In the genomic region with DNA sequence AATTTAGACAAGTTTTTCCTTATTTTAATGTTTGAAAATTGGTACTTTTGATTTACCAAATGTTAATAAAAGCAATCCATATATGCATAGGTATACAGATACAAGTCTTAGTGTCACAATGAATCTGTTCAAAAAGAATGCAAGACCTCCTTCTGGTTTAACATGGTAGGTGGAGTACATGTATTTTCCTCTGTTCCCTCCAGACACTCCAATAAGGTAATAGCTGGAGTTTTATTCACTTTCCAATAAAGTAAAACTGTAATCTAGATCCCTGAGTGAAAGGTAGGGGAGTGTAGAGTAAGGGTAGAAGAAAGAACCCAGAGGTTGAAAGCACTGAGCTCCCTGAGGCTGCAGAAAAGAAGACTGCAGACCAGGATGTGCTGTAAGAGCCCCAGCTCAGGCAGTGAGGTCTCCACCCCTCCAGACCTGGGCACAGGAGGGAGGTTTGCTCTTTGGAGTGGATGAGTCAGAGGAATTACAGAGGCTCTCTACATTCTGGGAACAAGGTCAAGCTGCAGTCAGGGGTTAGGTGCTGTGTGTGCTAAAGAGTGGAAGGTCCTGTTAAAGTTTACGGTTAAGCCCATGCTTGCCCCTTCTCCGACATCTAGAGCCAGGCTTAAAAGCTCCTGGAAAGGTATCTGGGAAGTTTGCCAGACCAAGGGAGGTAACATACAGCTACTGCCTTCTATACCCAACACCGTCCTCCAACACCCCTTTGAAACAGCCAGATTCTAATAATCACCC, we compare ENCODE assay signal across 8 cellular contexts. TPM values are rescaled to one million over a fixed set of nuclear protein-coding genes. Genes with fewer than 3 reads are reported as not detected.
DNase-seq lines count a peak whose midpoint lies in the region; ATAC-seq, FAIRE-seq and TF ChIP-seq lines count a peak whose summit lies in the region.

No MANE protein-coding gene starts in this region.

- no peaks in the 10 kb centered on the region for H3K9me3 ChIP-seq in CD8-positive, alpha-beta memory T cell (ENCODE audit: low read length)
- no peaks in the 10 kb centered on the region for H3K9me3 ChIP-seq in astrocyte (ENCODE audit: insufficient read depth, low read depth, low read length)
- H3K9me3 ChIP-seq in HepG2 (ENCODE audit: low read length): 0 out of 2 replicates have a peak, but pooled peaks cover 7% of the 10 kb centered on the region

- TF ChIP-seq EP300 in HepG2 (IDR thresholded peaks at IDR 0.05; ENCODE audit: low read depth in 2 of 2, low read length in 2 of 2): 0 out of 4 replicates have a peak, but pooled peaks of 1 of the 2 experiments have one; percentile 30
- no peak for TF ChIP-seq EP300 in HepG2 (CRISPR knock-in tag; IDR thresholded peaks at IDR 0.05; ENCODE audit: borderline replicate concordance)

- POLR2A ChIA-PET in CD8-positive, alpha-beta memory T cell (lab: Charles Lee): interaction anchor here (1.2 kb wide), 1 partner anchor 22 kb away, joined by 3 read pairs; no protein-coding TSS in a partner anchor
- POLR2A ChIA-PET in HepG2 (lab: Yijun Ruan, JAX): interaction anchor here (1.1 kb wide), 2 partner anchors 21 to 27 kb away, joined by 6 to 10 read pairs; a partner anchor contains a TSS

- in situ Hi-C loops in HepG2 (cut with HindIII; ENCODE audit: extremely low pct_ligation_motif_present, low pct_unique_long_range_greater_than_20kb): no loop called here

- H3K36me3 ChIP-seq in CD8-positive, alpha-beta memory T cell (ENCODE audit: insufficient read depth, low read length): peaks cover 24% of the 10 kb centered on the region
- H3K36me3 ChIP-seq in astrocyte (ENCODE audit: insufficient read depth, low read length) (no peaks in the 10 kb centered on the region), HepG2 (replicated peaks in 1 of 2; ENCODE audit: control insufficient read depth in 1 of 2, insufficient read depth in 2 of 2, low read length in 2 of 2) (no peaks in the 10 kb centered on the region)

- H3K9me3 Mint-ChIP-seq in CD8-positive, alpha-beta memory T cell: peaks cover 0 to 4% (median 0%) of the 10 kb centered on the region in 5 donors
- H3K9me3 Mint-ChIP-seq in astrocyte (ENCODE audit: unreplicated experiment): no peaks in the 10 kb centered on the region

- H3K36me3 Mint-ChIP-seq in CD8-positive, alpha-beta memory T cell: peaks cover 21 to 68% (median 30%) of the 10 kb centered on the region in 3 donors
- H3K36me3 Mint-ChIP-seq in astrocyte (ENCODE audit: low read depth, unreplicated experiment): peaks cover 2% of the 10 kb centered on the region

- no peak overlapping the region for H3K27ac ChIP-seq in CD8-positive, alpha-beta memory T cell (ENCODE audit: low read depth, low read length)
- H3K27ac ChIP-seq in astrocyte (ENCODE audit: low read depth, low read length) (no peak overlapping the region), HepG2 (ENCODE audit: extremely low read length, insufficient read depth, low read length) (no peak overlapping the region)

- ATAC-seq in HepG2 (peak; percentile 100), GM18868 (IDR thresholded peaks at IDR 0.05; ENCODE audit: unreplicated experiment) (no peak), HG02973 (IDR thresholded peaks at IDR 0.05; ENCODE audit: unreplicated experiment) (no peak)

- H3K27ac Mint-ChIP-seq in CD8-positive, alpha-beta memory T cell: peak overlapping the region in 7 of 8 donors; percentile 5 to 81 (median 64)
- no peak overlapping the region for H3K27ac Mint-ChIP-seq in astrocyte (ENCODE audit: unreplicated experiment)

- H4K20me1 ChIP-seq in astrocyte (ENCODE audit: insufficient read depth, low read length) (no peaks in the 10 kb centered on the region), HepG2 (ENCODE audit: insufficient read depth, low read length) (no peaks in the 10 kb centered on the region)

- 0% methylated on average over 3 of the region's 3 CpGs for WGBS in HepG2 (ENCODE audit: low lambda C conversion rate)

- H3K4me3 Mint-ChIP-seq in CD8-positive, alpha-beta memory T cell: no peak overlapping the region
- H3K4me3 Mint-ChIP-seq in astrocyte (ENCODE audit: unreplicated experiment): no peak overlapping the region

- H3K79me2 ChIP-seq in astrocyte (ENCODE audit: insufficient read depth, low read length) (no peaks in the 10 kb centered on the region), HepG2 (ENCODE audit: insufficient read depth, low read length) (no peaks in the 10 kb centered on the region)

- no peak overlapping the region for H2AFZ ChIP-seq in astrocyte (ENCODE audit: low read depth, low read length)
- H2AFZ ChIP-seq in HepG2 (ENCODE audit: low read length): peak overlapping the region; percentile 29

- H3K4me2 ChIP-seq in astrocyte (ENCODE audit: low read length) (peak overlapping the region; percentile 24), HepG2 (ENCODE audit: low read depth, low read length) (peak overlapping the region; percentile 63)

- H3K4me1 ChIP-seq in CD8-positive, alpha-beta memory T cell (ENCODE audit: insufficient read depth, low read length): peaks cover 27% of the 10 kb centered on the region
- peaks cover 15% of the 10 kb centered on the region for H3K4me1 ChIP-seq in astrocyte (ENCODE audit: insufficient read depth, low read length)
- H3K4me1 ChIP-seq in HepG2 (ENCODE audit: insufficient read depth, low read length): peaks cover 14% of the 10 kb centered on the region

- DNase-seq in CD8-positive, alpha-beta memory T cell: no peak
- peak; percentile 69 for DNase-seq in HT1080 (ENCODE audit: low read depth)
- peak; percentile 29 for DNase-seq in astrocyte (ENCODE audit: low read depth)
- peak; percentile 86 for DNase-seq in HepG2 (ENCODE audit: low spot score)
- no peak for DNase-seq in NCI-H1436 (lab: John Stamatoyannopoulos, UW)
- no peak for DNase-seq in NCI-H82 (lab: John Stamatoyannopoulos, UW)

- TF ChIP-seq CTCF in astrocyte (IDR thresholded peaks at IDR 0.05; ENCODE audit: insufficient read depth, low read depth, low read length) (no peak), HepG2 (CRISPR knock-in tag; IDR thresholded peaks at IDR 0.05) (no peak)

- CTCF ChIA-PET in CD8-positive, alpha-beta memory T cell (lab: Charles Lee): interaction anchor here (2.8 to 3.8 kb wide), 2 partner anchors 10 to 114 kb away, joined by 18 to 28 read pairs; no protein-coding TSS in a partner anchor
- CTCF ChIA-PET in HepG2 (lab: Yijun Ruan, JAX; ENCODE audit: low intra/inter-chr PET ratio, low total read pairs): no interaction called here

- H3K4me1 Mint-ChIP-seq in CD8-positive, alpha-beta memory T cell: peaks cover 36 to 45% (median 38%) of the 10 kb centered on the region in 3 donors
- peaks cover 26% of the 10 kb centered on the region for H3K4me1 Mint-ChIP-seq in astrocyte (ENCODE audit: low read depth, unreplicated experiment)

- FAIRE-seq in astrocyte (lab: Jason Lieb, UNC): peak; percentile 34
- FAIRE-seq in HepG2 (lab: Jason Lieb, UNC): peak; percentile 88

- H3K4me3 ChIP-seq in CD8-positive, alpha-beta memory T cell (ENCODE audit: low read length): no peak overlapping the region
- H3K4me3 ChIP-seq in astrocyte (ENCODE audit: insufficient read depth, low read depth, low read length) (no peak overlapping the region), HepG2 (replicated peaks in 1 of 3; ENCODE audit: insufficient read depth in 1 of 3, low read depth in 2 of 3, low read length in 3 of 3) (no peak overlapping the region)

- no peaks in the 10 kb centered on the region for H3K27me3 ChIP-seq in CD8-positive, alpha-beta memory T cell (ENCODE audit: insufficient read depth, low read length, poor library complexity, severe bottlenecking)
- no peaks in the 10 kb centered on the region for H3K27me3 ChIP-seq in astrocyte (ENCODE audit: insufficient read depth, low read length)
- H3K27me3 ChIP-seq in HepG2 (ENCODE audit: control insufficient read depth in 1 of 2, insufficient read depth in 2 of 2, low read length in 2 of 2): peaks cover 0 to 5% of the 10 kb centered on the region in 2 experiments; a peak in 1 of 5 replicates

- no TSS peak for BruUV-seq in HepG2 (replicated peaks; lab: Mats Ljungman, UMichigan)

- TF ChIP-seq POLR2A in HepG2 (IDR thresholded peaks at IDR 0.05; ENCODE audit: insufficient read depth in 1 of 2, low read depth in 2 of 2, low read length in 2 of 2): no peak

- H3K27me3 Mint-ChIP-seq in CD8-positive, alpha-beta memory T cell: no peaks in the 10 kb centered on the region
- H3K27me3 Mint-ChIP-seq in astrocyte (ENCODE audit: low read depth, unreplicated experiment): no peaks in the 10 kb centered on the region

- H3K9ac ChIP-seq in astrocyte (ENCODE audit: low read length) (no peak overlapping the region), HepG2 (ENCODE audit: insufficient read depth, low read depth, low read length) (no peak overlapping the region)

- intact Hi-C loops in HepG2 (cut with micrococcal nuclease; ENCODE audit: unreplicated experiment): no loop called here

- no peak for TF ChIP-seq RAD21 in HepG2 (CRISPR knock-in tag; IDR thresholded peaks at IDR 0.05)

RNA-seq across cellular contexts. Expression of a gene that starts 27.6 kb away (rescaled TPM):
- total RNA-seq in CD8-positive, alpha-beta memory T cell: 100 to 1,000 TPM; 142 to 145 TPM
- polyA plus RNA-seq in CD8-positive, alpha-beta memory T cell: 173 TPM
- 29.6 and 30.7 TPM in 2 replicates for total RNA-seq in HT1080 (2014; rRNA removed; shearing (Covaris generic))
- 29.5 and 37.3 TPM in 2 replicates for polyA plus RNA-seq in HT1080 (2015; cell fraction: cytosol; rRNA removed)
- 73.2 and 74.6 TPM in 2 replicates for polyA plus RNA-seq in HT1080 (2015; cell fraction: nucleus; rRNA removed)
- 377 and 447 TPM in 2 replicates for total RNA-seq in astrocyte
- total RNA-seq in HepG2 (2016; rRNA removed; fragmentation: Illumina TruSeq; extraction: Trizol): 59.6 and 90.6 TPM in 2 replicates
- 5.1 and 7.1 TPM in 2 replicates for total RNA-seq in HepG2 (2016; cell fraction: cytosol; rRNA removed; fragmentation: Illumina TruSeq; extraction: Trizol; ENCODE audit: low read depth)
- total RNA-seq in HepG2 (2016; cell fraction: insoluble cytoplasmic fraction; rRNA removed; fragmentation: Illumina TruSeq; extraction: Trizol): 57.7 and 86.9 TPM in 2 replicates
- 19.3 and 19.4 TPM in 2 replicates for total RNA-seq in HepG2 (2016; cell fraction: membrane; rRNA removed; fragmentation: Illumina TruSeq; extraction: Trizol)
- 57.3 and 58.4 TPM in 2 replicates for total RNA-seq in HepG2 (2016; cell fraction: nucleus; rRNA removed; fragmentation: Illumina TruSeq; extraction: Trizol)
- 20.3 and 21.8 TPM in 2 replicates for polyA plus RNA-seq in HepG2 (2011; rRNA removed)
- 13.9 and 15.2 TPM in 2 replicates for polyA plus RNA-seq in HepG2 (2011; cell fraction: cytosol; rRNA removed)
- polyA plus RNA-seq in HepG2 (2011; cell fraction: nucleus; rRNA removed): 22.3 and 28.1 TPM in 2 replicates
- 24.4 and 28.8 TPM in 2 replicates for polyA plus RNA-seq in HepG2 (2012)
- polyA plus RNA-seq in HepG2 (2016; cell fraction: cytosol; fragmentation: Illumina TruSeq; extraction: Trizol; ENCODE audit: low read depth): 2.5 and 2.7 TPM in 2 replicates
- polyA plus RNA-seq in HepG2 (2016; cell fraction: insoluble cytoplasmic fraction; fragmentation: Illumina TruSeq; extraction: Trizol; ENCODE audit: low read depth): 75.4 and 77.9 TPM in 2 replicates
- 8.3 and 8.6 TPM in 2 replicates for polyA plus RNA-seq in HepG2 (2016; cell fraction: membrane; fragmentation: Illumina TruSeq; extraction: Trizol; ENCODE audit: low read depth)
- 42.8 and 45.3 TPM in 2 replicates for polyA plus RNA-seq in HepG2 (2016; cell fraction: nucleus; fragmentation: Illumina TruSeq; extraction: Trizol; ENCODE audit: insufficient read depth, low read depth)
- 57.6 and 62.6 TPM in 2 replicates for polyA minus RNA-seq in HepG2 (2011; rRNA and poly(A)+ RNA removed; ENCODE audit: low replicate concordance)
- polyA minus RNA-seq in HepG2 (2011; cell fraction: cytosol; rRNA and poly(A)+ RNA removed): 30.3 and 34.4 TPM in 2 replicates
- polyA minus RNA-seq in HepG2 (2011; cell fraction: nucleus; rRNA and poly(A)+ RNA removed): 84.8 and 99.3 TPM in 2 replicates

Comparison
In these comparisons a context has a peak if more than half of its experiments do, and no peak if none do; other contexts are left out.
1. DNase-seq: peak in HT1080 (single experiment), astrocyte (single experiment) and HepG2 (single experiment); none in CD8-positive, alpha-beta memory T cell (0 of 5), NCI-H1436 (single experiment) and NCI-H82 (single experiment).